Comparison of ENCODE assay signal across 22 cellular contexts in genomic region chr19:17409990-17410389, GRCh38. TPM values are rescaled to one million over a fixed set of nuclear protein-coding genes. Genes with fewer than 3 reads are reported as not detected.
A peak's percentile ranks its signal among the peaks of the same experiment; 100 is the strongest.
DNase-seq lines count a peak whose midpoint lies in the region; ATAC-seq and TF ChIP-seq lines count a peak whose summit lies in the region.
"Had no signal": no experiment of that assay in that cellular context is flagged by ENCODE, and none has a peak within 500 bp of the region (broad histone marks: within the 10 kb centered on the region; RNA-seq: fewer than 3 reads in every experiment).

No MANE protein-coding gene starts in this region.

- H3K36me3 ChIP-seq in uterus: no peaks in the 10 kb centered on the region

- H3K4me1 Mint-ChIP-seq in activated CD8-positive, alpha-beta memory T cell treated with anti-CD3 and anti-CD28 coated beads, Interleukin-2, amount 10 ng/mL, durations not matched to agents 7 days and 5 days: peaks cover 30% of the 10 kb centered on the region
- peaks cover 27% of the 10 kb centered on the region for H3K4me1 Mint-ChIP-seq in T-helper 17 cell
- H3K4me1 Mint-ChIP-seq in WTC11: peaks cover 47% of the 10 kb centered on the region

- no peaks in the 10 kb centered on the region for H3K27me3 Mint-ChIP-seq in activated CD8-positive, alpha-beta memory T cell treated with anti-CD3 and anti-CD28 coated beads, Interleukin-2, amount 10 ng/mL, durations not matched to agents 7 days and 5 days
- H3K27me3 Mint-ChIP-seq in T-helper 17 cell: no peaks in the 10 kb centered on the region
- peaks cover 9% of the 10 kb centered on the region for H3K27me3 Mint-ChIP-seq in WTC11 (ENCODE audit: low read depth)

- intact Hi-C loops in uterus (cut with DNase I; ENCODE audit: low total_unique reads): no loop called here

- H3K36me3 Mint-ChIP-seq in activated CD8-positive, alpha-beta memory T cell treated with anti-CD3 and anti-CD28 coated beads, Interleukin-2, amount 10 ng/mL, durations not matched to agents 7 days and 5 days: peaks cover 29% of the 10 kb centered on the region
- H3K36me3 Mint-ChIP-seq in T-helper 17 cell (ENCODE audit: low read depth): peaks cover 3% of the 10 kb centered on the region
- H3K36me3 Mint-ChIP-seq in WTC11: no peaks in the 10 kb centered on the region

- H3K27me3 ChIP-seq in uterus: no peaks in the 10 kb centered on the region

- H3K9me3 Mint-ChIP-seq in activated CD8-positive, alpha-beta memory T cell treated with anti-CD3 and anti-CD28 coated beads, Interleukin-2, amount 10 ng/mL, durations not matched to agents 7 days and 5 days (ENCODE audit: low read depth): no peaks in the 10 kb centered on the region
- H3K9me3 Mint-ChIP-seq in WTC11: no peaks in the 10 kb centered on the region

- TF ChIP-seq POLR2A in uterus (IDR thresholded peaks at IDR 0.05): no peak

- H3K4me3 ChIP-seq in fibroblast of villous mesenchyme (ENCODE audit: low read depth, low read length) (no peak overlapping the region), uterus (no peak overlapping the region)

- no peak for DNase-seq in activated CD8-positive, alpha-beta memory T cell treated with anti-CD3 and anti-CD28 coated beads, Interleukin-2, amount 10 ng/mL, durations not matched to agents 7 days and 5 days
- DNase-seq in activated CD8-positive, alpha-beta memory T cell treated with anti-CD3 and anti-CD28 coated beads, Interleukin-2, amount 50 U/mL, for 4 hours: no peak
- DNase-seq in T-helper 17 cell (no peak), fibroblast of villous mesenchyme (ENCODE audit: low read depth) (peak; percentile 83), uterus (peak; percentile 76 to 81), NCI-H1105 treated with DMSO at 0.1 percent for 48 hours (lab: John Stamatoyannopoulos, UW) (no peak), WTC11 (ENCODE audit: low spot score) (no peak)
- DNase-seq: 8988T, DMS53, EL, GF-D8, H7, Karpas-422, NCI-H1048, NCI-H1436, NCI-H1930, SIG-M5, SK-N-SH had no signal

- H3K9me3 ChIP-seq in T-helper 17 cell (ENCODE audit: control insufficient read depth, low read length, poor library complexity, severe bottlenecking): no peaks in the 10 kb centered on the region
- no peaks in the 10 kb centered on the region for H3K9me3 ChIP-seq in uterus
- H3K9me3 ChIP-seq: SK-N-SH had no signal

- H3K4me3 Mint-ChIP-seq in activated CD8-positive, alpha-beta memory T cell treated with anti-CD3 and anti-CD28 coated beads, Interleukin-2, amount 10 ng/mL, durations not matched to agents 7 days and 5 days: no peak overlapping the region
- H3K4me3 Mint-ChIP-seq in T-helper 17 cell: no peak overlapping the region
- H3K4me3 Mint-ChIP-seq in WTC11: no peak overlapping the region

- POLR2A ChIA-PET in WTC11 (lab: Charles Lee): no interaction called here

- CTCF ChIA-PET in activated CD8-positive, alpha-beta memory T cell treated with anti-CD3 and anti-CD28 coated beads, Interleukin-2, amount 10 ng/mL, durations not matched to agents 7 days and 5 days (lab: Charles Lee): interaction anchor here (2.0 kb wide), 1 partner anchor 10 kb away, joined by 6 read pairs; the partner anchor contains the start of gene MVB12A
- CTCF ChIA-PET in WTC11 (lab: Charles Lee): no interaction called here

- peaks cover 0 to 10% of the 10 kb centered on the region in 2 donors for H3K4me1 ChIP-seq in uterus

- TF ChIP-seq CTCF in fibroblast of villous mesenchyme (IDR thresholded peaks at IDR 0.05; ENCODE audit: insufficient read depth, low read depth, low read length) (no peak), uterus (IDR thresholded peaks at IDR 0.05) (no peak), WTC11 (IDR thresholded peaks at IDR 0.05) (no peak)

- H3K27ac Mint-ChIP-seq in activated CD8-positive, alpha-beta memory T cell treated with anti-CD3 and anti-CD28 coated beads, Interleukin-2, amount 10 ng/mL, durations not matched to agents 7 days and 5 days: peak overlapping the region; percentile 43
- H3K27ac Mint-ChIP-seq in T-helper 17 cell (peak overlapping the region; percentile 24), WTC11 (no peak overlapping the region)

- H3K27ac ChIP-seq in uterus: peak overlapping the region in 1 of 2 donors; percentile 39
- H3K27ac ChIP-seq: C4-2B, RWPE1 had no signal

- ATAC-seq in activated CD8-positive, alpha-beta memory T cell treated with anti-CD3 and anti-CD28 coated beads, Interleukin-2, amount 10 ng/mL, durations not matched to agents 7 days and 5 days: no peak
- ATAC-seq in T-helper 17 cell: no peak
- ATAC-seq in WTC11: no peak

TF ChIP-seq in WTC11, 78 proteins besides CTCF, POLR2A, EP300 and RAD21 (continues in another document):
- TF ChIP-seq, protein P1, sequence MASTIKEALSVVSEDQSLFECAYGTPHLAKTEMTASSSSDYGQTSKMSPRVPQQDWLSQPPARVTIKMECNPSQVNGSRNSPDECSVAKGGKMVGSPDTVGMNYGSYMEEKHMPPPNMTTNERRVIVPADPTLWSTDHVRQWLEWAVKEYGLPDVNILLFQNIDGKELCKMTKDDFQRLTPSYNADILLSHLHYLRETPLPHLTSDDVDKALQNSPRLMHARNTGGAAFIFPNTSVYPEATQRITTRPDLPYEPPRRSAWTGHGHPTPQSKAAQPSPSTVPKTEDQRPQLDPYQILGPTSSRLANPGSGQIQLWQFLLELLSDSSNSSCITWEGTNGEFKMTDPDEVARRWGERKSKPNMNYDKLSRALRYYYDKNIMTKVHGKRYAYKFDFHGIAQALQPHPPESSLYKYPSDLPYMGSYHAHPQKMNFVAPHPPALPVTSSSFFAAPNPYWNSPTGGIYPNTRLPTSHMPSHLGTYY (CRISPR knock-in tag; IDR thresholded peaks at IDR 0.05): no peak
- TF ChIP-seq ZNF317 (CRISPR knock-in tag; IDR thresholded peaks at IDR 0.05; ENCODE audit: borderline replicate concordance, low read depth) (no peak), MXD4 (CRISPR knock-in tag; IDR thresholded peaks at IDR 0.05; ENCODE audit: borderline replicate concordance) (no peak)
- TF ChIP-seq, protein P2, sequence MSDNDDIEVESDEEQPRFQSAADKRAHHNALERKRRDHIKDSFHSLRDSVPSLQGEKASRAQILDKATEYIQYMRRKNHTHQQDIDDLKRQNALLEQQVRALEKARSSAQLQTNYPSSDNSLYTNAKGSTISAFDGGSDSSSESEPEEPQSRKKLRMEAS (CRISPR knock-in tag; IDR thresholded peaks at IDR 0.05): no peak

RNA-seq across cellular contexts. Expression of gene BST2, which starts 4.6 kb away (rescaled TPM):
- 100 to 1,000 TPM; 298 to 361 TPM for total RNA-seq in activated CD8-positive, alpha-beta memory T cell treated with anti-CD3 and anti-CD28 coated beads, Interleukin-2, amount 10 ng/mL, durations not matched to agents 7 days and 5 days
- 10 to 100 TPM; 36.7 to 38.1 TPM for total RNA-seq in T-helper 17 cell
- total RNA-seq in fibroblast of villous mesenchyme: 2.6 and 7.8 TPM in 2 replicates
- 100 to 1,000 TPM in 3 of 4 donors, 10 to 100 TPM in 1; 84.6 to 267 (median 195) TPM for total RNA-seq in uterus
- total RNA-seq in WTC11 (2021): 22.8 to 67.7 TPM (median 61.1 TPM) in 3 replicates

RNA-seq across cellular contexts. Expression of gene MVB12A, which starts 9.9 kb away (rescaled TPM):
- 10 to 100 TPM; 40.4 to 51.1 TPM for total RNA-seq in activated CD8-positive, alpha-beta memory T cell treated with anti-CD3 and anti-CD28 coated beads, Interleukin-2, amount 10 ng/mL, durations not matched to agents 7 days and 5 days
- total RNA-seq in T-helper 17 cell (10 to 100 TPM; 17.9 to 20.3 TPM), fibroblast of villous mesenchyme (32.0 and 47.0 TPM in 2 replicates), uterus (10 to 100 TPM in 3 of 4 donors, 1 to 10 TPM in 1; 3.8 to 46.7 (median 26.5) TPM), WTC11 (2021) (58.7 to 78.6 TPM (median 70.8 TPM) in 3 replicates)

RNA-seq across cellular contexts. Expression of gene CCDC194, which starts 16.0 kb away (rescaled TPM):
- total RNA-seq in activated CD8-positive, alpha-beta memory T cell treated with anti-CD3 and anti-CD28 coated beads, Interleukin-2, amount 10 ng/mL, durations not matched to agents 7 days and 5 days: 1 to 10 TPM; 4.3 to 5.9 TPM
- total RNA-seq in T-helper 17 cell (under 1 TPM in 1 of 2 donors, not detected in 1; 0.44 TPM), fibroblast of villous mesenchyme (not detected in 2 replicates), uterus (1 to 10 TPM in 1 of 4 donors, not detected in 3; 2.5 TPM), WTC11 (2021) (0.37 to 0.87 TPM (median 0.76 TPM) in 3 replicates)
- total RNA-seq: NCI-H460 had no signal

RNA-seq across cellular contexts. Expression of gene PLVAP, which starts 32.8 kb away (rescaled TPM):
- total RNA-seq in activated CD8-positive, alpha-beta memory T cell treated with anti-CD3 and anti-CD28 coated beads, Interleukin-2, amount 10 ng/mL, durations not matched to agents 7 days and 5 days: not detected
- total RNA-seq in T-helper 17 cell (not detected), fibroblast of villous mesenchyme (not detected in 2 replicates), uterus (100 to 1,000 TPM in 2 of 4 donors, 10 to 100 TPM in 1, 1 to 10 TPM in 1; 4.7 to 204 (median 87.4) TPM), WTC11 (2021) (0.11 to 0.27 TPM in 2 of 3 replicates, not detected in the other)
- total RNA-seq: H7, MCF 10A, NCI-H460 had no signal

RNA-seq across cellular contexts. Expression of gene TMEM221, which starts 38.5 kb away (rescaled TPM):
- total RNA-seq in activated CD8-positive, alpha-beta memory T cell treated with anti-CD3 and anti-CD28 coated beads, Interleukin-2, amount 10 ng/mL, durations not matched to agents 7 days and 5 days: not detected
- total RNA-seq in T-helper 17 cell (not detected), fibroblast of villous mesenchyme (not detected in 2 replicates), uterus (10 to 100 TPM in 1 of 4 donors, 1 to 10 TPM in 2, not detected in 1; 2.2 to 16.5 (median 3.9) TPM), WTC11 (2021) (1.2 to 2.9 TPM (median 2.3 TPM) in 3 replicates)
- total RNA-seq: H7, MCF 10A had no signal

Comparison
In these comparisons a context has a peak if more than half of its experiments do, and no peak if none do; other contexts are left out.
1. DNase-seq: peak in fibroblast of villous mesenchyme (single experiment) and uterus (2 of 2); none in activated CD8-positive, alpha-beta memory T cell treated with anti-CD3 and anti-CD28 coated beads, Interleukin-2, amount 10 ng/mL, durations not matched to agents 7 days and 5 days (single experiment), activated CD8-positive, alpha-beta memory T cell treated with anti-CD3 and anti-CD28 coated beads, Interleukin-2, amount 50 U/mL, for 4 hours (single experiment), T-helper 17 cell (0 of 3), NCI-H1105 treated with DMSO at 0.1 percent for 48 hours (single experiment) and WTC11 (single experiment).